Comparison of ENCODE assay signal across 1 cellular context in the genomic region with DNA sequence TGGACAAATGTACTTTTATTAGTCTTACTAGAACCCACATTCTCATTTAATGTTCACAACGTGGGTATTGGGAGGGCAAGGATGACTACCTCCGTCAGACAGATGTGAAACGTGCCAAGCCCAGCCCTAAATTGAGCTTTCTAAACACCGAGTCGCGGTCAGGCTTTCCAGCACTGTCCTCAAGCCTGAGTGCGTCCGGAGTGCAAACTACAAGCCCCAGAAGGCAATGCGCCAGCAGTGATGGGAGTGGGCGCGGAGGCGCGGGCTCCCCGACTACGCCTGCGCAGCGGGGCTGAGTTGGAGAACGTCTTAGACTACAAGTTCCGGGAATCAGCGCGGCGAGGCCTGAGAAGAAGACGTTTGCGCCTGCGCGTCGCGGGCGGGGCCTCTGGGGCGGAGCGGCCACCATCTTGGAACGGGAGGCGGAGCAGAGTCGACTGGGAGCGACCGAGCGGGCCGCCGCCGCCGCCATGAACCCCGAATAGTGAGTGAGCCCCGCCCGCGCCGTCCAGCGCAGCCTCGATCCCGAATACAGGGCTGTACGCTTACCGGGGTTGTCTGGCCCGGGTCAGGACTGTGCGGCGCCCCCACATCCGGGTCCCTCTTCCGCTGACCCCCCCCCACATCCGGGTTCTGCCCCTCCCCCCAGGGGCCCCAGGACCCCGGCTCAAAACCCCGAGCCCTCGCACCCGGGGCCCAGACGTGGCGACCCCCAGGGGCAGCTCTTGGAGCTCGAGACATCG.
A peak's percentile ranks its signal among the peaks of the same experiment; 100 is the strongest.
TF ChIP-seq lines count a peak whose summit lies in the region.

Gene RAB1B (plus strand): TSS at position 430 of the 743 bp plus-strand sequence. CDS start 41 bp downstream, at position 471.

TF ChIP-seq in K562, 482 proteins besides CTCF, POLR2A, EP300 and RAD21 (continued from another document and continues in another):
- TF ChIP-seq, protein P1, sequence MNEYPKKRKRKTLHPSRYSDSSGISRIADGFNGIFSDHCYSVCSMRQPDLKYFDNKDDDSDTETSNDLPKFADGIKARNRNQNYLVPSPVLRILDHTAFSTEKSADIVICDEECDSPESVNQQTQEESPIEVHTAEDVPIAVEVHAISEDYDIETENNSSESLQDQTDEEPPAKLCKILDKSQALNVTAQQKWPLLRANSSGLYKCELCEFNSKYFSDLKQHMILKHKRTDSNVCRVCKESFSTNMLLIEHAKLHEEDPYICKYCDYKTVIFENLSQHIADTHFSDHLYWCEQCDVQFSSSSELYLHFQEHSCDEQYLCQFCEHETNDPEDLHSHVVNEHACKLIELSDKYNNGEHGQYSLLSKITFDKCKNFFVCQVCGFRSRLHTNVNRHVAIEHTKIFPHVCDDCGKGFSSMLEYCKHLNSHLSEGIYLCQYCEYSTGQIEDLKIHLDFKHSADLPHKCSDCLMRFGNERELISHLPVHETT (CRISPR knock-in tag; conservative IDR thresholded peaks at IDR 0.05 in 1 of 2, IDR thresholded peaks at IDR 0.05 in 1 of 2): peak in 1 of 2 experiments; percentile 78; a peak in 1 of 4 replicates
- TF ChIP-seq ETV6 (IDR thresholded peaks at IDR 0.05; ENCODE audit: borderline replicate concordance in 1 of 2, low read depth in 2 of 2, low read length in 1 of 2) (no peak), ETV6 (CRISPR knock-in tag; IDR thresholded peaks at IDR 0.05; ENCODE audit: borderline replicate concordance) (no peak), BRD9 (IDR thresholded peaks at IDR 0.05; ENCODE audit: low read depth, partially characterized antibody) (no peak), ETS2 (tag; IDR thresholded peaks at IDR 0.05; ENCODE audit: borderline replicate concordance, poor library complexity, severe bottlenecking) (no peak), ZNF551 (CRISPR knock-in tag; IDR thresholded peaks at IDR 0.05) (no peak), ZNF740 (CRISPR knock-in tag; IDR thresholded peaks at IDR 0.05) (peak; percentile 96), ZNF740 (tag; IDR thresholded peaks at IDR 0.05) (peak in 1 of 2 experiments; percentile 98; a peak in 2 of 4 replicates), ZNF699 (CRISPR knock-in tag; IDR thresholded peaks at IDR 0.05; ENCODE audit: insufficient replicate concordance) (no peak), ATF1 (CRISPR knock-in tag; IDR thresholded peaks at IDR 0.05) (no peak), ATF1 (tag; IDR thresholded peaks at IDR 0.05) (peak; percentile 87), SMAD1 (IDR thresholded peaks at IDR 0.05; ENCODE audit: low read depth, low read length, partially characterized antibody) (no peak), CREB1 (IDR thresholded peaks at IDR 0.05) (0 out of 2 replicates have a peak, but pooled peaks have one; percentile 34), CREB1 (CRISPR knock-in tag; IDR thresholded peaks at IDR 0.05) (peak; percentile 83), JUN (IDR thresholded peaks at IDR 0.05; ENCODE audit: borderline replicate concordance, low read depth, low read length) (no peak), JUN (CRISPR knock-in tag; IDR thresholded peaks at IDR 0.05; ENCODE audit: borderline replicate concordance) (no peak), CBFB (CRISPR knock-in tag; IDR thresholded peaks at IDR 0.05) (0 out of 2 replicates have a peak, but pooled peaks have one; percentile 4), POLR3G (IDR thresholded peaks at IDR 0.05; ENCODE audit: extremely low read depth, insufficient read length, insufficient replicate concordance) (no peak), BRD4 (IDR thresholded peaks at IDR 0.05) (no peak), RB1 (IDR thresholded peaks at IDR 0.05; ENCODE audit: low read depth) (peak; percentile 62; the same call in 1 of the 2 replicates), ZNF253 (CRISPR knock-in tag; conservative IDR thresholded peaks at IDR 0.05) (no peak), MYC (IDR thresholded peaks at IDR 0.05; ENCODE audit: low read depth, low read length) (no peak), MYC (CRISPR knock-in tag; IDR thresholded peaks at IDR 0.05; ENCODE audit: borderline replicate concordance, low read depth) (no peak), TEAD1 (CRISPR knock-in tag; IDR thresholded peaks at IDR 0.05) (0 out of 4 replicates have a peak, but pooled peaks of 1 of the 2 experiments have one; percentile 6), DACH1 (IDR thresholded peaks at IDR 0.05; ENCODE audit: partially characterized antibody) (no peak), MAFG (tag; conservative IDR thresholded peaks at IDR 0.05) (no peak), PHTF2 (CRISPR knock-in tag; IDR thresholded peaks at IDR 0.05) (no peak), YY1 (IDR thresholded peaks at IDR 0.05; ENCODE audit: borderline replicate concordance in 1 of 3, control insufficient read depth in 1 of 3, extremely low read depth in 1 of 3, insufficient read depth in 3 of 3, insufficient read length in 1 of 3, insufficient replicate concordance in 2 of 3, low read depth in 1 of 3, low read length in 2 of 3) (peak; percentile 69 to 97 (median 93)), STAT6 (CRISPR knock-in tag; IDR thresholded peaks at IDR 0.05) (no peak)
- TF ChIP-seq, protein P2, sequence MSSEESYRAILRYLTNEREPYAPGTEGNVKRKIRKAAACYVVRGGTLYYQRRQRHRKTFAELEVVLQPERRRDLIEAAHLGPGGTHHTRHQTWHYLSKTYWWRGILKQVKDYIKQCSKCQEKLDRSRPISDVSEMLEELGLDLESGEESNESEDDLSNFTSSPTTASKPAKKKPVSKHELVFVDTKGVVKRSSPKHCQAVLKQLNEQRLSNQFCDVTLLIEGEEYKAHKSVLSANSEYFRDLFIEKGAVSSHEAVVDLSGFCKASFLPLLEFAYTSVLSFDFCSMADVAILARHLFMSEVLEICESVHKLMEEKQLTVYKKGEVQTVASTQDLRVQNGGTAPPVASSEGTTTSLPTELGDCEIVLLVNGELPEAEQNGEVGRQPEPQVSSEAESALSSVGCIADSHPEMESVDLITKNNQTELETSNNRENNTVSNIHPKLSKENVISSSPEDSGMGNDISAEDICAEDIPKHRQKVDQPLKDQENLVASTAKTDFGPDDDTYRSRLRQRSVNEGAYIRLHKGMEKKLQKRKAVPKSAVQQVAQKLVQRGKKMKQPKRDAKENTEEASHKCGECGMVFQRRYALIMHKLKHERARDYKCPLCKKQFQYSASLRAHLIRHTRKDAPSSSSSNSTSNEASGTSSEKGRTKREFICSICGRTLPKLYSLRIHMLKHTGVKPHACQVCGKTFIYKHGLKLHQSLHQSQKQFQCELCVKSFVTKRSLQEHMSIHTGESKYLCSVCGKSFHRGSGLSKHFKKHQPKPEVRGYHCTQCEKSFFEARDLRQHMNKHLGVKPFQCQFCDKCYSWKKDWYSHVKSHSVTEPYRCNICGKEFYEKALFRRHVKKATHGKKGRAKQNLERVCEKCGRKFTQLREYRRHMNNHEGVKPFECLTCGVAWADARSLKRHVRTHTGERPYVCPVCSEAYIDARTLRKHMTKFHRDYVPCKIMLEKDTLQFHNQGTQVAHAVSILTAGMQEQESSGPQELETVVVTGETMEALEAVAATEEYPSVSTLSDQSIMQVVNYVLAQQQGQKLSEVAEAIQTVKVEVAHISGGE (CRISPR knock-in tag; IDR thresholded peaks at IDR 0.05): peak in 1 of 3 experiments; percentile 14; a peak in 1 of 6 replicates
- TF ChIP-seq, protein P3, sequence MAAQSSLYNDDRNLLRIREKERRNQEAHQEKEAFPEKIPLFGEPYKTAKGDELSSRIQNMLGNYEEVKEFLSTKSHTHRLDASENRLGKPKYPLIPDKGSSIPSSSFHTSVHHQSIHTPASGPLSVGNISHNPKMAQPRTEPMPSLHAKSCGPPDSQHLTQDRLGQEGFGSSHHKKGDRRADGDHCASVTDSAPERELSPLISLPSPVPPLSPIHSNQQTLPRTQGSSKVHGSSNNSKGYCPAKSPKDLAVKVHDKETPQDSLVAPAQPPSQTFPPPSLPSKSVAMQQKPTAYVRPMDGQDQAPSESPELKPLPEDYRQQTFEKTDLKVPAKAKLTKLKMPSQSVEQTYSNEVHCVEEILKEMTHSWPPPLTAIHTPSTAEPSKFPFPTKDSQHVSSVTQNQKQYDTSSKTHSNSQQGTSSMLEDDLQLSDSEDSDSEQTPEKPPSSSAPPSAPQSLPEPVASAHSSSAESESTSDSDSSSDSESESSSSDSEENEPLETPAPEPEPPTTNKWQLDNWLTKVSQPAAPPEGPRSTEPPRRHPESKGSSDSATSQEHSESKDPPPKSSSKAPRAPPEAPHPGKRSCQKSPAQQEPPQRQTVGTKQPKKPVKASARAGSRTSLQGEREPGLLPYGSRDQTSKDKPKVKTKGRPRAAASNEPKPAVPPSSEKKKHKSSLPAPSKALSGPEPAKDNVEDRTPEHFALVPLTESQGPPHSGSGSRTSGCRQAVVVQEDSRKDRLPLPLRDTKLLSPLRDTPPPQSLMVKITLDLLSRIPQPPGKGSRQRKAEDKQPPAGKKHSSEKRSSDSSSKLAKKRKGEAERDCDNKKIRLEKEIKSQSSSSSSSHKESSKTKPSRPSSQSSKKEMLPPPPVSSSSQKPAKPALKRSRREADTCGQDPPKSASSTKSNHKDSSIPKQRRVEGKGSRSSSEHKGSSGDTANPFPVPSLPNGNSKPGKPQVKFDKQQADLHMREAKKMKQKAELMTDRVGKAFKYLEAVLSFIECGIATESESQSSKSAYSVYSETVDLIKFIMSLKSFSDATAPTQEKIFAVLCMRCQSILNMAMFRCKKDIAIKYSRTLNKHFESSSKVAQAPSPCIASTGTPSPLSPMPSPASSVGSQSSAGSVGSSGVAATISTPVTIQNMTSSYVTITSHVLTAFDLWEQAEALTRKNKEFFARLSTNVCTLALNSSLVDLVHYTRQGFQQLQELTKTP (IDR thresholded peaks at IDR 0.05; ENCODE audit: low read depth in 1 of 2, partially characterized antibody in 2 of 2): peak in 1 of 2 experiments; percentile 92
- TF ChIP-seq, protein P4, sequence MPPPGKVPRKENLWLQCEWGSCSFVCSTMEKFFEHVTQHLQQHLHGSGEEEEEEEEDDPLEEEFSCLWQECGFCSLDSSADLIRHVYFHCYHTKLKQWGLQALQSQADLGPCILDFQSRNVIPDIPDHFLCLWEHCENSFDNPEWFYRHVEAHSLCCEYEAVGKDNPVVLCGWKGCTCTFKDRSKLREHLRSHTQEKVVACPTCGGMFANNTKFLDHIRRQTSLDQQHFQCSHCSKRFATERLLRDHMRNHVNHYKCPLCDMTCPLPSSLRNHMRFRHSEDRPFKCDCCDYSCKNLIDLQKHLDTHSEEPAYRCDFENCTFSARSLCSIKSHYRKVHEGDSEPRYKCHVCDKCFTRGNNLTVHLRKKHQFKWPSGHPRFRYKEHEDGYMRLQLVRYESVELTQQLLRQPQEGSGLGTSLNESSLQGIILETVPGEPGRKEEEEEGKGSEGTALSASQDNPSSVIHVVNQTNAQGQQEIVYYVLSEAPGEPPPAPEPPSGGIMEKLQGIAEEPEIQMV (tag; conservative IDR thresholded peaks at IDR 0.05; ENCODE audit: low read depth): peak; percentile 59; the same call in 1 of the 2 replicates
- TF ChIP-seq, protein P5, sequence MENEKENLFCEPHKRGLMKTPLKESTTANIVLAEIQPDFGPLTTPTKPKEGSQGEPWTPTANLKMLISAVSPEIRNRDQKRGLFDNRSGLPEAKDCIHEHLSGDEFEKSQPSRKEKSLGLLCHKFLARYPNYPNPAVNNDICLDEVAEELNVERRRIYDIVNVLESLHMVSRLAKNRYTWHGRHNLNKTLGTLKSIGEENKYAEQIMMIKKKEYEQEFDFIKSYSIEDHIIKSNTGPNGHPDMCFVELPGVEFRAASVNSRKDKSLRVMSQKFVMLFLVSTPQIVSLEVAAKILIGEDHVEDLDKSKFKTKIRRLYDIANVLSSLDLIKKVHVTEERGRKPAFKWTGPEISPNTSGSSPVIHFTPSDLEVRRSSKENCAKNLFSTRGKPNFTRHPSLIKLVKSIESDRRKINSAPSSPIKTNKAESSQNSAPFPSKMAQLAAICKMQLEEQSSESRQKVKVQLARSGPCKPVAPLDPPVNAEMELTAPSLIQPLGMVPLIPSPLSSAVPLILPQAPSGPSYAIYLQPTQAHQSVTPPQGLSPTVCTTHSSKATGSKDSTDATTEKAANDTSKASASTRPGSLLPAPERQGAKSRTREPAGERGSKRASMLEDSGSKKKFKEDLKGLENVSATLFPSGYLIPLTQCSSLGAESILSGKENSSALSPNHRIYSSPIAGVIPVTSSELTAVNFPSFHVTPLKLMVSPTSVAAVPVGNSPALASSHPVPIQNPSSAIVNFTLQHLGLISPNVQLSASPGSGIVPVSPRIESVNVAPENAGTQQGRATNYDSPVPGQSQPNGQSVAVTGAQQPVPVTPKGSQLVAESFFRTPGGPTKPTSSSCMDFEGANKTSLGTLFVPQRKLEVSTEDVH (IDR thresholded peaks at IDR 0.05; ENCODE audit: low read depth, partially characterized antibody): peak; percentile 71
- TF ChIP-seq, protein P6, sequence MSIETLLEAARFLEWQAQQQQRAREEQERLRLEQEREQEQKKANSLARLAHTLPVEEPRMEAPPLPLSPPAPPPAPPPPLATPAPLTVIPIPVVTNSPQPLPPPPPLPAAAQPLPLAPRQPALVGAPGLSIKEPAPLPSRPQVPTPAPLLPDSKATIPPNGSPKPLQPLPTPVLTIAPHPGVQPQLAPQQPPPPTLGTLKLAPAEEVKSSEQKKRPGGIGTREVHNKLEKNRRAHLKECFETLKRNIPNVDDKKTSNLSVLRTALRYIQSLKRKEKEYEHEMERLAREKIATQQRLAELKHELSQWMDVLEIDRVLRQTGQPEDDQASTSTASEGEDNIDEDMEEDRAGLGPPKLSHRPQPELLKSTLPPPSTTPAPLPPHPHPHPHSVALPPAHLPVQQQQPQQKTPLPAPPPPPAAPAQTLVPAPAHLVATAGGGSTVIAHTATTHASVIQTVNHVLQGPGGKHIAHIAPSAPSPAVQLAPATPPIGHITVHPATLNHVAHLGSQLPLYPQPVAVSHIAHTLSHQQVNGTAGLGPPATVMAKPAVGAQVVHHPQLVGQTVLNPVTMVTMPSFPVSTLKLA (conservative IDR thresholded peaks at IDR 0.05): peak in 1 of 2 experiments; percentile 51; a peak in 2 of 4 replicates
